ENCODE assay signal across 2 cellular contexts in genomic region chrX:48045410-48046311, GRCh38.
TF ChIP-seq lines count a peak whose summit lies in the region.

No MANE protein-coding gene starts in this region.

TF ChIP-seq in IMR-90, 13 proteins besides CTCF, POLR2A, EP300 and RAD21:
- TF ChIP-seq RFX5 (IDR thresholded peaks at IDR 0.05; ENCODE audit: low read depth, low read length), result no peak
- no peak for TF ChIP-seq CEBPB (IDR thresholded peaks at IDR 0.05; ENCODE audit: low read depth, low read length)
- 0 out of 2 replicates have a peak, but pooled peaks have one; percentile 11 for TF ChIP-seq FOS (IDR thresholded peaks at IDR 0.05; ENCODE audit: low read depth, low read length)
- TF ChIP-seq CHD1 (IDR thresholded peaks at IDR 0.05; ENCODE audit: low read depth, low read length), result no peak

TF ChIP-seq in endothelial cell of umbilical vein, 7 proteins besides CTCF, POLR2A, EP300 and RAD21:
- no peak for TF ChIP-seq MAX (IDR thresholded peaks at IDR 0.05; ENCODE audit: insufficient read depth, insufficient read length)
- no peak for TF ChIP-seq EZH2 (IDR thresholded peaks at IDR 0.05; ENCODE audit: borderline replicate concordance, low read depth, low read length, severe bottlenecking)
- peak; percentile 49 for TF ChIP-seq FOS (IDR thresholded peaks at IDR 0.05; ENCODE audit: borderline replicate concordance, insufficient read depth, low read length)
- TF ChIP-seq JUN (IDR thresholded peaks at IDR 0.05; ENCODE audit: borderline replicate concordance, insufficient read depth, insufficient read length, low read depth), result peak; percentile 37
